In the genomic region with DNA sequence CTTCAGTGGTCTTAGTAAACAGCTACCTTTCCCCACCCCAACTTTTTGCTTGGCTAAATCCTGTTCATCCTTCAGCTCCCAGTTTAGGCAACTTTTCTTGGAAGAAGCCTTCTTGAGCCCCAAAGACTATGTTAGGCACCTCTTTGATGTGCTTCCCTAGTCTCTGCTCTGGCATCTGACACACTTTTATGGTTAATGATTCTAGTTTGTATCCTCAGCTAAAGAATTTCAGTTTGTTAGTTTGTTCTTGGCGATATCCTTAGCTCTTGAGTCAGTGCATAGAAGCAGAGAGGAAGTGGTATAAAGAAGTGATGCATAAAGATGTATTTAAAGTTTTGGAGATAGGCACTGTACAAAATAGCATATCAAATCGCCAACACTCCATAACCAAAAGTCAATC, we compare ENCODE assay signal across 13 cellular contexts.
DNase-seq lines count a peak whose midpoint lies in the region; ATAC-seq lines count a peak whose summit lies in the region.
"Had no signal": no experiment of that assay in that cellular context is flagged by ENCODE, and none has a peak within 500 bp of the region (broad histone marks: within the 10 kb centered on the region; RNA-seq: fewer than 3 reads in every experiment).

No MANE protein-coding gene starts in this region.

- no peak overlapping the region for H3K4me3 ChIP-seq in BLaER1 treated with 17β-estradiol and CSF1 and Interleukin-3, amounts not matched to agents 10 nM and 100 nM
- H3K4me3 ChIP-seq in mesenchymal stem cell (ENCODE audit: insufficient read depth in 1 of 2, low read depth in 1 of 2, low read length in 2 of 2), result no peak overlapping the region
- H3K4me3 ChIP-seq: GM23248 had no signal

- no peak overlapping the region for H3K23ac ChIP-seq in mesenchymal stem cell (ENCODE audit: low read length in 2 of 2)

- ATAC-seq in GM21825 (IDR thresholded peaks at IDR 0.05; ENCODE audit: unreplicated experiment), result no peak
- ATAC-seq: CD8-positive, alpha-beta T cell; HCT116 had no signal

- no peak overlapping the region for H4K8ac ChIP-seq in mesenchymal stem cell (ENCODE audit: low read length)

- H3K4me3 Mint-ChIP-seq in activated CD4-positive, alpha-beta memory T cell treated with anti-CD3 and anti-CD28 coated beads, Interleukin-2, amount 10 ng/mL, durations not matched to agents 7 days and 5 days, result no peak overlapping the region
- H3K4me3 Mint-ChIP-seq: CD8-positive, alpha-beta T cell had no signal

- H3K4me2 ChIP-seq in BLaER1 treated with 17β-estradiol and CSF1 and Interleukin-3, amounts not matched to agents 10 nM and 100 nM, result peak overlapping the region in 6 of 11 experiments; percentile 2 to 55 (median 20); a peak in 7 of 22 replicates
- H3K4me2 ChIP-seq in mesenchymal stem cell (ENCODE audit: low read length, poor library complexity, severe bottlenecking), result no peak overlapping the region

- peaks cover 0 to 1% (median 0%) of the 10 kb centered on the region in 11 experiments; a peak in 1 of 22 replicates for H3K9me3 ChIP-seq in BLaER1 treated with 17β-estradiol and CSF1 and Interleukin-3, amounts not matched to agents 10 nM and 100 nM (replicated peaks in 1 of 11)
- no peaks in the 10 kb centered on the region for H3K9me3 ChIP-seq in mesenchymal stem cell (ENCODE audit: control insufficient read depth, low read length)

- WGBS in mesenchymal stem cell, result 88% methylated on average over 1 of the region's 2 CpGs

- no peak overlapping the region for H2AK5ac ChIP-seq in mesenchymal stem cell (ENCODE audit: low read length, severe bottlenecking)

- no peaks in the 10 kb centered on the region for H3K27me3 ChIP-seq in BLaER1 treated with 17β-estradiol and CSF1 and Interleukin-3, amounts not matched to agents 10 nM and 100 nM
- no peaks in the 10 kb centered on the region for H3K27me3 ChIP-seq in mesenchymal stem cell (ENCODE audit: control insufficient read depth in 1 of 2, insufficient read depth in 1 of 2, low read length in 2 of 2)

- no peaks in the 10 kb centered on the region for H4K20me1 ChIP-seq in BLaER1 treated with 17β-estradiol and CSF1 and Interleukin-3, amounts not matched to agents 10 nM and 100 nM

- H3K36me3 ChIP-seq in BLaER1 treated with 17β-estradiol and CSF1 and Interleukin-3, amounts not matched to agents 10 nM and 100 nM, result no peaks in the 10 kb centered on the region
- no peaks in the 10 kb centered on the region for H3K36me3 ChIP-seq in mesenchymal stem cell (ENCODE audit: control insufficient read depth in 1 of 2, insufficient read depth in 2 of 2, low read depth in 1 of 2, low read length in 2 of 2)

- DNase-seq in glomerular visceral epithelial cell (ENCODE audit: extremely low spot score) (peak; percentile 45), mesenchymal stem cell (no peak), G401 (ENCODE audit: low spot score) (no peak)
- DNase-seq in activated CD4-positive, alpha-beta memory T cell treated with anti-CD3 and anti-CD28 coated beads, Interleukin-2, amount 10 ng/mL, durations not matched to agents 7 days and 5 days, result no peak
- DNase-seq: AML-193; CD8-positive, alpha-beta T cell; COR-L47; DMS53; GM23248 had no signal

- H3K18ac ChIP-seq in mesenchymal stem cell (ENCODE audit: low read depth in 1 of 2, low read length in 2 of 2), result no peak overlapping the region

- no peak overlapping the region for H3K9ac ChIP-seq in BLaER1 treated with 17β-estradiol and CSF1 and Interleukin-3, amounts not matched to agents 10 nM and 100 nM
- no peak overlapping the region for H3K9ac ChIP-seq in mesenchymal stem cell (ENCODE audit: low read length)
- H3K9ac ChIP-seq: GM23248 had no signal

- H3K79me1 ChIP-seq in mesenchymal stem cell (replicated peaks; ENCODE audit: low read length, poor library complexity, severe bottlenecking), result peaks cover 2% of the 10 kb centered on the region

- in situ Hi-C loops in G401 (cut with HindIII; ENCODE audit: low sequenced_read_pairs), result no loop called here

- H2AFZ ChIP-seq in mesenchymal stem cell (ENCODE audit: low read depth, low read length), result no peak overlapping the region
- H2AFZ ChIP-seq: GM23248 had no signal

- H3K36me3 Mint-ChIP-seq in activated CD4-positive, alpha-beta memory T cell treated with anti-CD3 and anti-CD28 coated beads, Interleukin-2, amount 10 ng/mL, durations not matched to agents 7 days and 5 days (ENCODE audit: low read depth), result no peaks in the 10 kb centered on the region
- H3K36me3 Mint-ChIP-seq: CD8-positive, alpha-beta T cell had no signal

- H3K27ac Mint-ChIP-seq in activated CD4-positive, alpha-beta memory T cell treated with anti-CD3 and anti-CD28 coated beads, Interleukin-2, amount 10 ng/mL, durations not matched to agents 7 days and 5 days, result no peak overlapping the region
- H3K27ac Mint-ChIP-seq: CD8-positive, alpha-beta T cell had no signal

- H3K4me1 ChIP-seq in BLaER1 treated with 17β-estradiol and CSF1 and Interleukin-3, amounts not matched to agents 10 nM and 100 nM, result peaks cover 0 to 15% (median 3%) of the 10 kb centered on the region in 10 experiments; a peak in 7 of 20 replicates
- H3K4me1 ChIP-seq in mesenchymal stem cell (ENCODE audit: control insufficient read depth, insufficient read depth, low read depth, low read length), result peaks cover 2% of the 10 kb centered on the region

- H4K91ac ChIP-seq in mesenchymal stem cell (ENCODE audit: low read length), result no peak overlapping the region

- CTCF ChIA-PET in activated CD4-positive, alpha-beta memory T cell treated with anti-CD3 and anti-CD28 coated beads, Interleukin-2, amount 10 ng/mL, durations not matched to agents 7 days and 5 days (lab: Charles Lee), result no interaction called here

- H3K27me3 Mint-ChIP-seq in activated CD4-positive, alpha-beta memory T cell treated with anti-CD3 and anti-CD28 coated beads, Interleukin-2, amount 10 ng/mL, durations not matched to agents 7 days and 5 days, result no peaks in the 10 kb centered on the region

- H3K14ac ChIP-seq in mesenchymal stem cell (ENCODE audit: low read length in 2 of 2), result no peak overlapping the region

- H2BK5ac ChIP-seq in mesenchymal stem cell (ENCODE audit: low read depth, low read length, poor library complexity, severe bottlenecking), result no peak overlapping the region

- H2BK120ac ChIP-seq in mesenchymal stem cell (ENCODE audit: low read depth, low read length), result no peak overlapping the region

- no peaks in the 10 kb centered on the region for H3K4me1 Mint-ChIP-seq in activated CD4-positive, alpha-beta memory T cell treated with anti-CD3 and anti-CD28 coated beads, Interleukin-2, amount 10 ng/mL, durations not matched to agents 7 days and 5 days

- POLR2A ChIA-PET in activated CD4-positive, alpha-beta memory T cell treated with anti-CD3 and anti-CD28 coated beads, Interleukin-2, amount 10 ng/mL, durations not matched to agents 7 days and 5 days (lab: Charles Lee), result no interaction called here

- no peaks in the 10 kb centered on the region for H3K9me3 Mint-ChIP-seq in activated CD4-positive, alpha-beta memory T cell treated with anti-CD3 and anti-CD28 coated beads, Interleukin-2, amount 10 ng/mL, durations not matched to agents 7 days and 5 days
- H3K9me3 Mint-ChIP-seq: CD8-positive, alpha-beta T cell had no signal

- H2BK15ac ChIP-seq in mesenchymal stem cell (ENCODE audit: low read depth, poor library complexity, severe bottlenecking), result no peak overlapping the region

- no peak overlapping the region for H3K4ac ChIP-seq in mesenchymal stem cell (ENCODE audit: low read depth in 1 of 2, low read length in 2 of 2)

- H2BK12ac ChIP-seq in mesenchymal stem cell (ENCODE audit: low read length in 2 of 2), result no peak overlapping the region

- H3K27ac ChIP-seq in BLaER1 treated with 17β-estradiol and CSF1 and Interleukin-3, amounts not matched to agents 10 nM and 100 nM, result no peak overlapping the region
- peak overlapping the region; percentile 96 for H3K27ac ChIP-seq in mesenchymal stem cell (ENCODE audit: low read length, poor library complexity, severe bottlenecking)
- H3K27ac ChIP-seq: C4-2B, GM23248 had no signal
